1 cellular context compared by ENCODE assay signal in genomic region chr12:51480978-51481377, GRCh38.
A peak's percentile ranks its signal among the peaks of the same experiment; 100 is the strongest.
TF ChIP-seq lines count a peak whose summit lies in the region.

No MANE protein-coding gene starts in this region.

TF ChIP-seq in GM12878, 131 proteins besides CTCF, POLR2A, EP300 and RAD21 (continued from another document):
- TF ChIP-seq MXI1 (IDR thresholded peaks at IDR 0.05; ENCODE audit: low read depth, low read length) (no peak), RUNX3 (IDR thresholded peaks at IDR 0.05; ENCODE audit: low read length) (peak; percentile 87), JUNB (IDR thresholded peaks at IDR 0.05) (peak; percentile 39), CHD4 (IDR thresholded peaks at IDR 0.05) (no peak), YY1 (IDR thresholded peaks at IDR 0.05; ENCODE audit: low read depth, low read length) (no peak), TCF7 (IDR thresholded peaks at IDR 0.05; ENCODE audit: borderline replicate concordance) (no peak), GABPA (IDR thresholded peaks at IDR 0.05; ENCODE audit: low read depth) (no peak), RBBP5 (conservative IDR thresholded peaks at IDR 0.05) (no peak), ATF3 (IDR thresholded peaks at IDR 0.05; ENCODE audit: borderline replicate concordance, extremely low read depth, low read depth, low read length) (no peak), RFX5 (IDR thresholded peaks at IDR 0.05; ENCODE audit: low read depth, low read length) (no peak), E2F4 (IDR thresholded peaks at IDR 0.05; ENCODE audit: low read depth, low read length) (no peak), FOXK2 (IDR thresholded peaks at IDR 0.05) (no peak), LARP7 (IDR thresholded peaks at IDR 0.05) (no peak), NFIC (IDR thresholded peaks at IDR 0.05; ENCODE audit: low read depth, low read length) (peak; percentile 90), HCFC1 (IDR thresholded peaks at IDR 0.05; ENCODE audit: low read length) (no peak), STAT3 (IDR thresholded peaks at IDR 0.05; ENCODE audit: low read depth, low read length) (no peak), ASH2L (IDR thresholded peaks at IDR 0.05; ENCODE audit: borderline replicate concordance, low read depth) (no peak), E4F1 (IDR thresholded peaks at IDR 0.05; ENCODE audit: borderline replicate concordance, partially characterized antibody) (no peak), USF1 (IDR thresholded peaks at IDR 0.05; ENCODE audit: borderline replicate concordance, extremely low read length, insufficient read depth, low read depth, low read length) (no peak), CHD2 (IDR thresholded peaks at IDR 0.05; ENCODE audit: borderline replicate concordance, low read depth, low read length) (peak; percentile 54; the same call in 1 of the 2 replicates), BMI1 (IDR thresholded peaks at IDR 0.05; ENCODE audit: borderline replicate concordance) (no peak), KLF5 (IDR thresholded peaks at IDR 0.05; ENCODE audit: partially characterized antibody) (no peak), RB1 (IDR thresholded peaks at IDR 0.05; ENCODE audit: borderline replicate concordance) (no peak), CREM (IDR thresholded peaks at IDR 0.05; ENCODE audit: low read depth) (peak; percentile 53), RCOR1 (conservative IDR thresholded peaks at IDR 0.05; ENCODE audit: low read depth, low read length) (no peak)
